17 cellular contexts compared by ENCODE assay signal in the genomic region with DNA sequence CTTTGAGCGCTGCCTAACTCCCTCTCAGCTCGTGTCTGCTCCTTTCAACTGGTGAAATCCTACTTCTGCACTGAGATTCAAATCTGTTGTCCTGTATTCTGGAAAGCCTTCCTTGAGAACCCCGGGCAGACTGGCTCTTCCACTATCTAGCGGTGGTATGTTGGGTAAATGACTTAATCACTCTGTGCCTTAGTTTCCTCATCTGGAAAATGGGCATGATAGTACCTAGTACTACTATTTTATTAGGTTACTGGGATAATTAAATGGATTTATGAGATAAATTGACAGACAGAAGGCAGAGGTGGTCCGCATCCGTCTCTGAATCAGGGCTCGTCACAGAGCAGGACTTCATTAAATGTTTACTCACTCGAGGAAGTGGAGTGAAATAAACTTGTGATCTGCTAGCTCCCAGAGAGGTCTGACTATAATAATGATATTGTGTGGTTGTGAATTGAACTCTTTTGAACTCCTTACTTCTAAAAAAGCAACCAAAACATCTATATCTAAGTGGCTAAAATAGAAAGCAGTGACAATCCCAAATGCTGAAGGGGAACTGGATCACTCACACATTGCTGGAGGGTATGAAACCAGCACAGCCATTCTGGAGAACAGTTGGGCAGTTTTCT. TPM values are rescaled to one million over a fixed set of nuclear protein-coding genes. Genes with fewer than 3 reads are reported as not detected.
DNase-seq lines count a peak whose midpoint lies in the region; ATAC-seq and TF ChIP-seq lines count a peak whose summit lies in the region.
"Had no signal": no experiment of that assay in that cellular context is flagged by ENCODE, and none has a peak within 500 bp of the region (broad histone marks: within the 10 kb centered on the region; RNA-seq: fewer than 3 reads in every experiment).

No MANE protein-coding gene starts in this region.

- no peak for TF ChIP-seq POLR2A in lower leg skin (IDR thresholded peaks at IDR 0.05)

- 83 to 85% methylated on average over 8 of the region's 8 CpGs for WGBS in lower leg skin, 2 donors

- no peak for TF ChIP-seq CTCF in dorsolateral prefrontal cortex (IDR thresholded peaks at IDR 0.05 in 54 of 56, conservative IDR thresholded peaks at IDR 0.05 in 2 of 56; ENCODE audit: low read depth in 1 of 56, partially characterized antibody in 56 of 56)
- no peak for TF ChIP-seq CTCF in lower leg skin (IDR thresholded peaks at IDR 0.05)

- intact Hi-C loops in dorsolateral prefrontal cortex (cut with DNase I), result no loop called here
- intact Hi-C loops in lower leg skin (cut with DNase I; ENCODE audit: low total_unique reads), result no loop called here

- no peaks in the 10 kb centered on the region for H3K9me3 Mint-ChIP-seq in activated naive CD4-positive, alpha-beta T cell treated with anti-CD3 and anti-CD28 coated beads, Interleukin-2, amount 50 U/mL, for 24 hours
- no peaks in the 10 kb centered on the region for H3K9me3 Mint-ChIP-seq in T-helper 2 cell treated with Interferon-gamma antibody and Interleukin-4, amounts not matched to agents 5 μg/mL and 100 μg/mL, for 36 hours
- H3K9me3 Mint-ChIP-seq: endodermal cell had no signal

- H3K27ac ChIP-seq in dorsolateral prefrontal cortex, result peak overlapping the region in 46 of 59 donors; percentile 6 to 89 (median 66)
- H3K27ac ChIP-seq in substantia nigra (ENCODE audit: low read depth, low read length, poor library complexity, severe bottlenecking), result peak overlapping the region; percentile 53

- peak overlapping the region; percentile 59 for H3K27ac Mint-ChIP-seq in activated naive CD4-positive, alpha-beta T cell treated with anti-CD3 and anti-CD28 coated beads, Interleukin-2, amount 50 U/mL, for 24 hours
- peak overlapping the region; percentile 72 for H3K27ac Mint-ChIP-seq in T-helper 2 cell treated with Interferon-gamma antibody and Interleukin-4, amounts not matched to agents 5 μg/mL and 100 μg/mL, for 36 hours
- H3K27ac Mint-ChIP-seq: endodermal cell had no signal

- no peak for ATAC-seq in HG03025 (IDR thresholded peaks at IDR 0.05; ENCODE audit: low FRiP score, unreplicated experiment)
- ATAC-seq: left ventricle myocardium superior had no signal

- H3K27me3 Mint-ChIP-seq in activated naive CD4-positive, alpha-beta T cell treated with anti-CD3 and anti-CD28 coated beads, Interleukin-2, amount 50 U/mL, for 24 hours, result no peaks in the 10 kb centered on the region
- no peaks in the 10 kb centered on the region for H3K27me3 Mint-ChIP-seq in T-helper 2 cell treated with Interferon-gamma antibody and Interleukin-4, amounts not matched to agents 5 μg/mL and 100 μg/mL, for 36 hours (ENCODE audit: low read depth)

- DNase-seq in activated naive CD4-positive, alpha-beta T cell treated with Interleukin-2 at 50 U/mL for 16 hours, result no peak
- DNase-seq in T-helper 2 cell treated with Interferon-gamma antibody and Interleukin-4, amounts not matched to agents 5 μg/mL and 100 μg/mL, for 36 hours (ENCODE audit: low spot score), result no peak
- DNase-seq in dorsolateral prefrontal cortex (no peak), substantia nigra (lab: John Stamatoyannopoulos, UW) (no peak), MV-4-11 (lab: John Stamatoyannopoulos, UW) (no peak), lower leg skin (ENCODE audit: low spot score in 2 of 2) (no peak)
- DNase-seq: activated gamma-delta T cell treated with Interleukin-2 at 50 U/mL for 16 hours; endodermal cell; KBM-7; left ventricle myocardium superior; NCI-H2029 treated with DMSO at 0.1 percent for 48 hours; NCI-H510A treated with DMSO at 0.1 percent for 48 hours; nucleus accumbens; RPMI8226; stimulated activated CD4-positive, alpha-beta T cell treated with anti-CD3 and anti-CD28 coated beads, Interleukin-4, amount 100 ng/mL, for 4 hours had no signal

- H3K4me3 Mint-ChIP-seq in activated naive CD4-positive, alpha-beta T cell treated with anti-CD3 and anti-CD28 coated beads, Interleukin-2, amount 50 U/mL, for 24 hours, result no peak overlapping the region
- H3K4me3 Mint-ChIP-seq in T-helper 2 cell treated with Interferon-gamma antibody and Interleukin-4, amounts not matched to agents 5 μg/mL and 100 μg/mL, for 36 hours, result peak overlapping the region; percentile 47
- H3K4me3 Mint-ChIP-seq: endodermal cell had no signal

- H3K4me3 ChIP-seq in dorsolateral prefrontal cortex (no peak overlapping the region), lower leg skin (ENCODE audit: low read depth, poor library complexity, severe bottlenecking) (no peak overlapping the region)

- H3K36me3 Mint-ChIP-seq in activated naive CD4-positive, alpha-beta T cell treated with anti-CD3 and anti-CD28 coated beads, Interleukin-2, amount 50 U/mL, for 24 hours, result peaks cover 16% of the 10 kb centered on the region
- H3K36me3 Mint-ChIP-seq in T-helper 2 cell treated with Interferon-gamma antibody and Interleukin-4, amounts not matched to agents 5 μg/mL and 100 μg/mL, for 36 hours (ENCODE audit: low read depth), result peaks cover 67% of the 10 kb centered on the region

- no peaks in the 10 kb centered on the region for H3K27me3 ChIP-seq in dorsolateral prefrontal cortex

- peaks cover 60% of the 10 kb centered on the region for H3K4me1 Mint-ChIP-seq in activated naive CD4-positive, alpha-beta T cell treated with anti-CD3 and anti-CD28 coated beads, Interleukin-2, amount 50 U/mL, for 24 hours
- peaks cover 66% of the 10 kb centered on the region for H3K4me1 Mint-ChIP-seq in T-helper 2 cell treated with Interferon-gamma antibody and Interleukin-4, amounts not matched to agents 5 μg/mL and 100 μg/mL, for 36 hours (ENCODE audit: low read depth)
- H3K4me1 Mint-ChIP-seq: endodermal cell had no signal

RNA-seq across cellular contexts. Expression of gene PPP1R16B, which starts 26.6 kb away (rescaled TPM):
- total RNA-seq in dorsolateral prefrontal cortex, result 100 to 1,000 TPM; 104 to 181 (median 137) TPM
- total RNA-seq in lower leg skin, result 1 to 10 TPM in 3 of 4 donors, under 1 TPM in 1; 0.72 to 3.0 (median 1.4) TPM

Comparison
In these comparisons a context has a peak if more than half of its experiments do, and no peak if none do; other contexts are left out.
1. RNA of gene PPP1R16B, which starts 26.6 kb away (total RNA-seq): 104 to 181 TPM in dorsolateral prefrontal cortex; 0.72 to 3.0 TPM in lower leg skin; every median in the first group is over 10 times any median in the second.